Comparison of ENCODE assay signal across 19 cellular contexts in the genomic region with DNA sequence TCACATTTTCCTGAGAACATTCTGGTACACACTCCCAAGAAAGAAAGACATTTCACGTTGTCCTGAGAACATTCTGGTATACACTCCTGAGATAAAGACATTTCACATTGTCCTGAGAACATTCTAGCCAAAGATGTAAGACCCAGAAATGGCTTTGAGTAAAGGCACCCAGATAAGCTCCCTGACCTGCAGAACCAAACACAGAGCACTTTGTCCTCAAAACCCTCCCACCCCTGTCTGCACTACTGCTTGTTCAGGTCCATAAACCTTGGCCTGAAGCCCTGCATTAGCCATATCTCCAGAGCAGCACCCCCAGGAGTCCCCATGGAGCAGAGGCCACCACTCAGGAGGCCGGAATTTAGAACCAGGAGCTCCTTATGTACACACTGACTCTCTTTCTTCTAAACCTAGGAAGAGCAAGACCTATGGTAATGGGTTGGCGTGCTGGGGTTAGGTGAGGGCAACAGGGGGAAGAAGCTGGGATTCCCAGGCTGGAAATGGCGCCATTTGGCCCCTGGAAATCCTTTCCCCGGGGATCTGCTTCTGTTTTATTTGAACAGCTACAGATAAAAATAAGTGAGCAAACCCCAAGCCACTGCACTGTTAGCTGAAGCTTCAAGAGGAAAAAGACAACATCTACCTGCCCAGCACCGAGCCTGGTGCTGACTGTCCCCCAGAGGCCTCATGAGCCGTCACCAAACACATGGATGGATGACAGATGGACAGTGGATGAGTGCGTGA. TPM values are rescaled to one million over a fixed set of nuclear protein-coding genes. Genes with fewer than 3 reads are reported as not detected.
DNase-seq lines count a peak whose midpoint lies in the region; TF ChIP-seq lines count a peak whose summit lies in the region.
"Had no signal": no experiment of that assay in that cellular context is flagged by ENCODE, and none has a peak within 500 bp of the region (broad histone marks: within the 10 kb centered on the region; RNA-seq: fewer than 3 reads in every experiment).

No MANE protein-coding gene starts in this region.

- 76 to 80% methylated on average over 8 of the region's 8 CpGs for WGBS in esophagus squamous epithelium, 2 donors
- 61 to 85% methylated on average over 7 to 8 of the region's 8 CpGs for WGBS in testis, 2 donors
- WGBS in stomach, 5 donors, result 64 to 86% (median 73%) methylated on average over 8 of the region's 8 CpGs

- TF ChIP-seq CTCF in esophagus squamous epithelium (IDR thresholded peaks at IDR 0.05) (no peak), testis (IDR thresholded peaks at IDR 0.05) (no peak), stomach (IDR thresholded peaks at IDR 0.05) (no peak)

- DNase-seq in activated CD4-positive, CD25-positive, alpha-beta regulatory T cell treated with anti-CD3 and anti-CD28 coated beads, Interleukin-2, amount 50 U/mL, for 72 hours, result peak; percentile 14
- no peak for DNase-seq in activated CD4-positive, CD25-positive, alpha-beta regulatory T cell (lab: John Stamatoyannopoulos, UW)
- DNase-seq in NCI-H226, result peak; percentile 0
- no peak for DNase-seq in esophagus squamous epithelium (lab: John Stamatoyannopoulos, UW)
- DNase-seq in testis, result peak; percentile 70
- DNase-seq in stomach, result no peak
- no peak for DNase-seq in DMS79 (lab: John Stamatoyannopoulos, UW)
- DNase-seq in inferior parietal cortex (ENCODE audit: extremely low spot score), result no peak
- DNase-seq: activated CD4-positive, alpha-beta T cell treated with anti-CD3 and anti-CD28 coated beads for 4 hours; activated effector memory CD4-positive, alpha-beta T cell treated with anti-CD3 and anti-CD28 coated beads, Interleukin-2, amount 50 U/mL, for 16 hours; DMS79 treated with DMSO at 0.1 percent for 48 hours; Karpas-422; left ventricle myocardium superior; NCI-H1048; NCI-H187 treated with DMSO at 0.1 percent for 48 hours; NCI-H748 treated with DMSO at 0.1 percent for 48 hours; sigmoid colon had no signal

- no peak for TF ChIP-seq EP300 in stomach (IDR thresholded peaks at IDR 0.05)

- H3K27me3 ChIP-seq in esophagus squamous epithelium (no peaks in the 10 kb centered on the region), testis (no peaks in the 10 kb centered on the region), stomach (no peaks in the 10 kb centered on the region)
- H3K27me3 ChIP-seq: sigmoid colon had no signal

- intact Hi-C loops in esophagus squamous epithelium (cut with DNase I) (no loop called here), testis (cut with DNase I; ENCODE audit: low total_unique reads) (no loop called here), stomach (cut with DNase I; ENCODE audit: low total_unique reads) (no loop called here)

- TF ChIP-seq POLR2A in esophagus squamous epithelium (IDR thresholded peaks at IDR 0.05) (no peak), testis (IDR thresholded peaks at IDR 0.05) (no peak), stomach (IDR thresholded peaks at IDR 0.05) (no peak)

- H3K36me3 ChIP-seq in esophagus squamous epithelium, result peaks cover 0 to 15% (median 0%) of the 10 kb centered on the region in 3 donors
- H3K36me3 ChIP-seq in testis (ENCODE audit: low read depth, missing control alignments), result no peaks in the 10 kb centered on the region
- peaks cover 4 to 25% (median 21%) of the 10 kb centered on the region in 4 donors for H3K36me3 ChIP-seq in stomach

- no peaks in the 10 kb centered on the region for H3K9me3 ChIP-seq in esophagus squamous epithelium
- no peaks in the 10 kb centered on the region for H3K9me3 ChIP-seq in testis
- no peaks in the 10 kb centered on the region for H3K9me3 ChIP-seq in stomach
- H3K9me3 ChIP-seq: sigmoid colon had no signal

- H3K4me1 ChIP-seq in esophagus squamous epithelium (peaks cover 44 to 88% (median 66%) of the 10 kb centered on the region in 3 donors), testis (peaks cover 53% of the 10 kb centered on the region), stomach (peaks cover 32 to 58% (median 39%) of the 10 kb centered on the region in 4 donors)

- H3K27ac ChIP-seq in esophagus squamous epithelium (peak overlapping the region in 3 of 4 donors; percentile 19 to 77 (median 63)), testis (peak overlapping the region; percentile 8 to 64), stomach (no peak overlapping the region)

- H3K4me3 ChIP-seq in esophagus squamous epithelium (no peak overlapping the region), testis (no peak overlapping the region), stomach (no peak overlapping the region)
- H3K4me3 ChIP-seq: GM12878, sigmoid colon had no signal

RNA-seq across cellular contexts. Expression of gene GAS6, which starts 13.7 kb away (rescaled TPM):
- total RNA-seq in esophagus squamous epithelium, result 100 to 1,000 TPM in 1 of 4 donors, 10 to 100 TPM in 3; 43.0 to 112 (median 68.5) TPM
- 100 to 1,000 TPM; 416 to 575 TPM for total RNA-seq in testis
- 193 TPM for polyA plus RNA-seq in testis (ENCODE audit: insufficient read depth, low read depth, low replicate concordance)
- total RNA-seq in stomach, result 100 to 1,000 TPM in 2 of 5 donors, 10 to 100 TPM in 3; 31.4 to 409 (median 93.4) TPM
- polyA plus RNA-seq in stomach, result 100 to 1,000 TPM in 1 of 3 donors, 10 to 100 TPM in 2; 34.7 to 109 (median 62.0) TPM
- total RNA-seq: OCI-LY7 had no signal

Comparison
In these comparisons a context has a peak if more than half of its experiments do, and no peak if none do; other contexts are left out.
1. DNase-seq: peak in activated CD4-positive, CD25-positive, alpha-beta regulatory T cell treated with anti-CD3 and anti-CD28 coated beads, Interleukin-2, amount 50 U/mL, for 72 hours (single experiment), NCI-H226 (single experiment) and testis (single experiment); none in activated CD4-positive, CD25-positive, alpha-beta regulatory T cell (0 of 4), esophagus squamous epithelium (single experiment), stomach (single experiment), DMS79 (single experiment) and inferior parietal cortex (single experiment).
2. H3K27ac ChIP-seq: peak in esophagus squamous epithelium (3 of 4) and testis (2 of 2); none in stomach (0 of 5).